24 cellular contexts compared by ENCODE assay signal in the genomic region with DNA sequence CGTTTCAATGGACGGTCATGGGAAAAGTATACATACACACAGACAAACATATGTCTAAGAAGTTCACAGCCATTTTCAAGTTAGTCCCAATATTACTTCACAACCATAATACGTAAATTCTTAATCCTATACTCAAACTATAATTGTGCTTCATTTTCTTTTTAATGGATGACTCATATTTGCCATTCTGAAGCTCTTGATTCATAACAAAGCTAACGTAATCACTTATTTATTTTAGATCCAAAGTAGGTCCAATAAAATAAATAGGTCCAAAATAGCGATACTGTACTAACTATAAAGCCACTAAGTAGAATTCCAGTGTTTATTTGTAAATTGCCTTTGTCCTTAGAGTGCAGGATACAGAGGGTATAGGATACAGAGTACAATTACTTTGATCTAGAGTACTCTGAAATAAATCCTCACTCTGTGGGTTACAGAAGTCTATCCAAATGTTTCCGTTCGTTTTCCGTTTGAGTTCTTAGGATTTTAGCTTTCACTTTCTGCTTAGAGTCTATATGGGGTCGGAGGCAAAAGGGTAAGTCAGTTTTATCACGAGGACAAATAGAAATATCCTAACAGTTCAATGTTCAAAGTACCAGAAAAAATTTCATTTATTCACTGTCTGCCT. TPM values are rescaled to one million over a fixed set of nuclear protein-coding genes. Genes with fewer than 3 reads are reported as not detected.
DNase-seq lines count a peak whose midpoint lies in the region; ATAC-seq and TF ChIP-seq lines count a peak whose summit lies in the region.
"Had no signal": no experiment of that assay in that cellular context is flagged by ENCODE, and none has a peak within 500 bp of the region (broad histone marks: within the 10 kb centered on the region; RNA-seq: fewer than 3 reads in every experiment).

No MANE protein-coding gene starts in this region.

- no peaks in the 10 kb centered on the region for H3K4me1 ChIP-seq in fibroblast of lung (ENCODE audit: control insufficient read depth, extremely low read depth, insufficient read depth, low read length)
- no peaks in the 10 kb centered on the region for H3K4me1 ChIP-seq in mucosa of descending colon (ENCODE audit: low read depth)

- H3K27ac ChIP-seq in fibroblast of lung (ENCODE audit: insufficient read depth, low read length) = no peak overlapping the region
- H3K27ac ChIP-seq: tibial nerve had no signal

- intact Hi-C loops in Calu3 (cut with micrococcal nuclease; ENCODE audit: unreplicated experiment) (loop anchor here (5.0 kb wide), 1 partner anchor 399 kb away; no protein-coding TSS in a partner anchor), mucosa of descending colon (cut with DNase I, micrococcal nuclease) (no loop called here)

- H3K36me3 Mint-ChIP-seq in Calu3 (ENCODE audit: insufficient read depth, unreplicated experiment) = no peaks in the 10 kb centered on the region
- H3K36me3 Mint-ChIP-seq in activated T-helper 17 cell treated with anti-CD3 and anti-CD28 coated beads, Interleukin-2, amount 50 U/mL, for 72 hours (ENCODE audit: low read depth) = no peaks in the 10 kb centered on the region
- H3K36me3 Mint-ChIP-seq in WTC11 = no peaks in the 10 kb centered on the region
- H3K36me3 Mint-ChIP-seq in T-helper 2 cell treated with Interferon-gamma antibody and Interleukin-4, amounts not matched to agents 5 μg/mL and 100 μg/mL, for 36 hours (ENCODE audit: low read depth) = no peaks in the 10 kb centered on the region
- H3K36me3 Mint-ChIP-seq: activated naive CD8-positive, alpha-beta T cell treated with anti-CD3 and anti-CD28 coated beads for 36 hours; brain had no signal

- no TSS peak for BruUV-seq in Calu3 (replicated peaks; lab: Mats Ljungman, UMichigan)

- ATAC-seq in mucosa of descending colon = peak; percentile 19
- no peak for ATAC-seq in HG03196 (IDR thresholded peaks at IDR 0.05; ENCODE audit: unreplicated experiment)
- ATAC-seq in activated T-helper 17 cell treated with anti-CD3 and anti-CD28 coated beads, Interleukin-2, amount 50 U/mL, for 72 hours (replicated peaks) = no peak
- no peak for ATAC-seq in WTC11
- ATAC-seq: left ventricle myocardium superior had no signal

- H3K4me2 ChIP-seq in fibroblast of lung (ENCODE audit: extremely low read depth, insufficient read depth, low read length) = peak overlapping the region; percentile 84

- H4K20me1 ChIP-seq in fibroblast of lung (ENCODE audit: control insufficient read depth, extremely low read depth, insufficient read depth, low read length) = no peaks in the 10 kb centered on the region

- H3K4me1 Mint-ChIP-seq in Calu3 (ENCODE audit: low read depth, unreplicated experiment) (peaks cover 8% of the 10 kb centered on the region), WTC11 (no peaks in the 10 kb centered on the region)
- no peaks in the 10 kb centered on the region for H3K4me1 Mint-ChIP-seq in activated T-helper 17 cell treated with anti-CD3 and anti-CD28 coated beads, Interleukin-2, amount 50 U/mL, for 72 hours
- H3K4me1 Mint-ChIP-seq in T-helper 2 cell treated with Interferon-gamma antibody and Interleukin-4, amounts not matched to agents 5 μg/mL and 100 μg/mL, for 36 hours (ENCODE audit: low read depth) = no peaks in the 10 kb centered on the region
- H3K4me1 Mint-ChIP-seq: activated naive CD8-positive, alpha-beta T cell treated with anti-CD3 and anti-CD28 coated beads for 36 hours had no signal

- peak overlapping the region; percentile 43 for H3K4me3 Mint-ChIP-seq in Calu3 (ENCODE audit: low read depth, unreplicated experiment)
- no peak overlapping the region for H3K4me3 Mint-ChIP-seq in activated T-helper 17 cell treated with anti-CD3 and anti-CD28 coated beads, Interleukin-2, amount 50 U/mL, for 72 hours
- no peak overlapping the region for H3K4me3 Mint-ChIP-seq in WTC11
- no peak overlapping the region for H3K4me3 Mint-ChIP-seq in T-helper 2 cell treated with Interferon-gamma antibody and Interleukin-4, amounts not matched to agents 5 μg/mL and 100 μg/mL, for 36 hours
- H3K4me3 Mint-ChIP-seq: activated naive CD8-positive, alpha-beta T cell treated with anti-CD3 and anti-CD28 coated beads for 36 hours; brain had no signal

- H3K9ac ChIP-seq in fibroblast of lung (ENCODE audit: insufficient read depth, low read length) = peak overlapping the region; percentile 13

- no peaks in the 10 kb centered on the region for H3K79me2 ChIP-seq in fibroblast of lung (ENCODE audit: control insufficient read depth, insufficient read depth, low read length)

- no peak overlapping the region for H3K27ac Mint-ChIP-seq in Calu3 (ENCODE audit: unreplicated experiment)
- H3K27ac Mint-ChIP-seq in activated T-helper 17 cell treated with anti-CD3 and anti-CD28 coated beads, Interleukin-2, amount 50 U/mL, for 72 hours = no peak overlapping the region
- no peak overlapping the region for H3K27ac Mint-ChIP-seq in WTC11
- no peak overlapping the region for H3K27ac Mint-ChIP-seq in T-helper 2 cell treated with Interferon-gamma antibody and Interleukin-4, amounts not matched to agents 5 μg/mL and 100 μg/mL, for 36 hours
- H3K27ac Mint-ChIP-seq: activated naive CD8-positive, alpha-beta T cell treated with anti-CD3 and anti-CD28 coated beads for 36 hours; brain had no signal

- no peaks in the 10 kb centered on the region for H3K9me3 ChIP-seq in fibroblast of lung (ENCODE audit: control insufficient read depth, insufficient read depth, low read depth, low read length)
- no peaks in the 10 kb centered on the region for H3K9me3 ChIP-seq in mucosa of descending colon
- H3K9me3 ChIP-seq: tibial nerve had no signal

- TF ChIP-seq CTCF in Calu3 (IDR thresholded peaks at IDR 0.05; ENCODE audit: unreplicated experiment) = no peak
- no peak for TF ChIP-seq CTCF in fibroblast of lung (conservative IDR thresholded peaks at IDR 0.05 in 1 of 2, IDR thresholded peaks at IDR 0.05 in 1 of 2; ENCODE audit: low read depth in 1 of 2, low read length in 2 of 2)
- TF ChIP-seq CTCF in mucosa of descending colon (IDR thresholded peaks at IDR 0.05) = no peak
- TF ChIP-seq CTCF in WTC11 (IDR thresholded peaks at IDR 0.05) = no peak

- H3K27me3 ChIP-seq in fibroblast of lung (ENCODE audit: control insufficient read depth, insufficient read depth, low read length) = no peaks in the 10 kb centered on the region
- H3K27me3 ChIP-seq: tibial nerve had no signal

- H2AFZ ChIP-seq in fibroblast of lung (ENCODE audit: low read length) = peak overlapping the region; percentile 79

- no peak for DNase-seq in Calu3
- peak; percentile 83 for DNase-seq in OCI-M1 (lab: John Stamatoyannopoulos, UW)
- peak in 1 of 2 donors; percentile 27 for DNase-seq in fibroblast of lung (ENCODE audit: low read depth in 2 of 2)
- no peak for DNase-seq in mucosa of descending colon
- no peak for DNase-seq in WTC11 (ENCODE audit: low spot score)
- no peak for DNase-seq in T-helper 2 cell treated with Interferon-gamma antibody and Interleukin-4, amounts not matched to agents 5 μg/mL and 100 μg/mL, for 36 hours (ENCODE audit: low spot score)
- DNase-seq: activated CD4-positive, alpha-beta T cell treated with anti-CD3 and anti-CD28 coated beads for 1 hour; activated naive CD8-positive, alpha-beta T cell treated with anti-CD3 and anti-CD28 coated beads for 36 hours; COR-L47; cortex of kidney; EL; GOT3; left ventricle myocardium superior; NCI-H1436 treated with DMSO at 0.1 percent for 48 hours; NCI-H2171 treated with DMSO at 0.1 percent for 48 hours; NCI-H69; nucleus accumbens; stimulated activated CD4-positive, alpha-beta T cell treated with anti-CD3 and anti-CD28 coated beads, Interleukin-2, amount 100 ng/mL, for 24 hours; stimulated activated naive CD4-positive, alpha-beta T cell treated with Interleukin-2 at 50 U/mL for 16 hours had no signal

- H3K9me3 Mint-ChIP-seq in Calu3 (ENCODE audit: low read depth, unreplicated experiment) (no peaks in the 10 kb centered on the region), WTC11 (no peaks in the 10 kb centered on the region)
- H3K9me3 Mint-ChIP-seq in activated T-helper 17 cell treated with anti-CD3 and anti-CD28 coated beads, Interleukin-2, amount 50 U/mL, for 72 hours = no peaks in the 10 kb centered on the region
- no peaks in the 10 kb centered on the region for H3K9me3 Mint-ChIP-seq in T-helper 2 cell treated with Interferon-gamma antibody and Interleukin-4, amounts not matched to agents 5 μg/mL and 100 μg/mL, for 36 hours
- H3K9me3 Mint-ChIP-seq: activated naive CD8-positive, alpha-beta T cell treated with anti-CD3 and anti-CD28 coated beads for 36 hours; brain had no signal

- H3K27me3 Mint-ChIP-seq in Calu3 (ENCODE audit: unreplicated experiment) (no peaks in the 10 kb centered on the region), WTC11 (ENCODE audit: low read depth) (no peaks in the 10 kb centered on the region)
- H3K27me3 Mint-ChIP-seq in activated T-helper 17 cell treated with anti-CD3 and anti-CD28 coated beads, Interleukin-2, amount 50 U/mL, for 72 hours = peaks cover 2% of the 10 kb centered on the region
- no peaks in the 10 kb centered on the region for H3K27me3 Mint-ChIP-seq in T-helper 2 cell treated with Interferon-gamma antibody and Interleukin-4, amounts not matched to agents 5 μg/mL and 100 μg/mL, for 36 hours (ENCODE audit: low read depth)

- POLR2A ChIA-PET in WTC11 (lab: Charles Lee) = no interaction called here

- no peaks in the 10 kb centered on the region for H3K36me3 ChIP-seq in fibroblast of lung (ENCODE audit: control insufficient read depth, insufficient read depth, low read length)
- no peaks in the 10 kb centered on the region for H3K36me3 ChIP-seq in mucosa of descending colon (ENCODE audit: low read depth)
- H3K36me3 ChIP-seq: tibial nerve had no signal

- CTCF ChIA-PET in Calu3 (lab: Charles Lee) = interaction anchor here (0.7 to 1.8 kb wide), 4 partner anchors 22 to 385 kb away, joined by 3 to 9 read pairs (median 6); no protein-coding TSS in a partner anchor
- CTCF ChIA-PET in WTC11 (lab: Charles Lee) = interaction anchor here (1.1 to 2.8 kb wide), 4 partner anchors 52 to 105 kb away, joined by 3 to 20 read pairs (median 6); partner anchors contain the start of gene MTARC1

- peak overlapping the region; percentile 27 to 43 (median 41) for H3K4me3 ChIP-seq in fibroblast of lung (replicated peaks in 1 of 4; ENCODE audit: control extremely low read depth in 1 of 4, insufficient read depth in 1 of 4, low read depth in 3 of 4, low read length in 4 of 4)
- H3K4me3 ChIP-seq in mucosa of descending colon = no peak overlapping the region

RNA-seq across cellular contexts. Expression of gene C1orf115, which starts 8.8 kb away (rescaled TPM):
- total RNA-seq in Calu3 (2022) = 5.1 and 8.5 TPM in 2 replicates
- total RNA-seq in fibroblast of lung = 2.1 and 3.3 TPM in 2 replicates
- 0.63 and 2.2 TPM in 2 replicates for polyA plus RNA-seq in fibroblast of lung
- 0.86 and 1.8 TPM in 2 replicates for polyA plus RNA-seq in fibroblast of lung (2012)
- 0.44 and 1.8 TPM in 2 replicates for polyA minus RNA-seq in fibroblast of lung (ENCODE audit: low replicate concordance)
- 100 to 1,000 TPM in 1 of 3 donors, 10 to 100 TPM in 2; 53.2 to 108 (median 85.2) TPM for total RNA-seq in mucosa of descending colon
- total RNA-seq in activated T-helper 17 cell treated with anti-CD3 and anti-CD28 coated beads, Interleukin-2, amount 50 U/mL, for 72 hours = under 1 TPM in 1 of 2 donors, not detected in 1; 0.40 TPM
- total RNA-seq in WTC11 (2021) = 10.0 to 11.5 TPM (median 11.1 TPM) in 3 replicates
- total RNA-seq: myocyte had no signal
